In genomic region chr3:148004331-148004730, GRCh38 we compare ENCODE assay signal across 1 cellular context.
TF ChIP-seq lines count a peak whose summit lies in the region.

No MANE protein-coding gene starts in this region.

TF ChIP-seq in GM23338, 12 proteins besides CTCF, POLR2A, EP300 and RAD21 (continued from another document):
- TF ChIP-seq ZNF462 (CRISPR knock-in tag; IDR thresholded peaks at IDR 0.05) (peak; percentile 8; the same call in 1 of the 2 replicates), CREB1 (CRISPR knock-in tag; IDR thresholded peaks at IDR 0.05; ENCODE audit: low read depth) (no peak)
